8 cellular contexts compared by ENCODE assay signal in genomic region chr11:5808500-5809121, GRCh38. TPM values are rescaled to one million over a fixed set of nuclear protein-coding genes. Genes with fewer than 3 reads are reported as not detected.
DNase-seq lines count a peak whose midpoint lies in the region; ATAC-seq, FAIRE-seq and TF ChIP-seq lines count a peak whose summit lies in the region.

Gene OR52N2, plus strand, starts transcription at chr11:5808924. Its CDS starts 11,412 bp downstream, at chr11:5820336.

- ATAC-seq in GM18520 (IDR thresholded peaks at IDR 0.05; ENCODE audit: unreplicated experiment) (peak; percentile 88), HG03066 (IDR thresholded peaks at IDR 0.05; ENCODE audit: low read depth, unreplicated experiment) (peak; percentile 96)
- peak; percentile 91 for ATAC-seq in activated CD8-positive, alpha-beta T cell treated with anti-CD3 and anti-CD28 coated beads for 36 hours

- peak within 1 kb of the TSS; percentile 10; the same call in 1 of the 2 replicates for H3K18ac ChIP-seq in H1 (ENCODE audit: extremely low read depth, low read length)

- POLR2A ChIA-PET in activated CD8-positive, alpha-beta T cell treated with anti-CD3 and anti-CD28 coated beads for 36 hours (lab: Charles Lee), result no interaction called here
- POLR2A ChIA-PET in H1 (lab: Charles Lee; ENCODE audit: partially characterized antibody), result no interaction called here

- no peaks in the 10 kb centered on the region for H3K79me2 ChIP-seq in H1 (ENCODE audit: control insufficient read depth in 1 of 2, insufficient read depth in 2 of 2, low read length in 2 of 2)

- H3K27ac ChIP-seq in H1 (ENCODE audit: low read depth, low read length), result no peak within 1 kb of the TSS

- DNase-seq in AG09309 (ENCODE audit: low read depth) (peak; percentile 29), NCI-H524 (lab: John Stamatoyannopoulos, UW) (peak; percentile 18 to 58), H1 (ENCODE audit: low read depth in 1 of 2, low spot score in 2 of 2) (peak in 1 of 2 experiments; percentile 85), mesothelial cell of epicardium (ENCODE audit: low spot score in 2 of 2, unreplicated experiment in 2 of 2) (peak in 1 of 2 experiments; percentile 78)
- peak; percentile 79 for DNase-seq in activated CD8-positive, alpha-beta T cell treated with anti-CD3 and anti-CD28 coated beads for 36 hours
- DNase-seq in stimulated activated CD8-positive, alpha-beta memory T cell treated with anti-CD3 and anti-CD28 coated beads, Interleukin-15, amount 100 ng/mL, for 24 hours (ENCODE audit: low read depth), result peak; percentile 35

- no peak within 1 kb of the TSS for H2BK20ac ChIP-seq in H1 (ENCODE audit: low read length)

- no peak for TF ChIP-seq EP300 in H1 (IDR thresholded peaks at IDR 0.05; ENCODE audit: borderline replicate concordance in 1 of 2, low read depth in 2 of 2, low read length in 2 of 2)

- peak within 1 kb of the TSS; percentile 16; the same call in 1 of the 2 replicates for H4K8ac ChIP-seq in H1 (ENCODE audit: extremely low read depth, insufficient read depth, low read length)

- H4K20me1 ChIP-seq in H1 (replicated peaks in 1 of 2; ENCODE audit: control insufficient read depth in 1 of 2, insufficient read depth in 2 of 2, low read length in 2 of 2), result no peaks in the 10 kb centered on the region

- H2BK120ac ChIP-seq in H1 (replicated peaks; ENCODE audit: low read depth, low read length), result no peak within 1 kb of the TSS

- no peak for TF ChIP-seq POLR2A in H1 (IDR thresholded peaks at IDR 0.05; ENCODE audit: control extremely low read depth in 1 of 2, low read depth in 2 of 2, low read length in 2 of 2)

- H3K4me2 ChIP-seq in H1 (ENCODE audit: insufficient read depth in 1 of 2, low read depth in 2 of 2, low read length in 2 of 2), result peak within 1 kb of the TSS; percentile 75 to 83

- peak within 1 kb of the TSS; percentile 83; the same call in 1 of the 2 replicates for H2BK12ac ChIP-seq in H1 (ENCODE audit: low read depth, low read length)

- peak within 1 kb of the TSS in 3 of 4 experiments; percentile 54 to 64 (median 58); a peak in 6 of 7 replicates for H3K9ac ChIP-seq in H1 (replicated peaks in 1 of 4; ENCODE audit: extremely low read depth in 1 of 4, low read depth in 3 of 4, low read length in 3 of 4)

- WGBS in H1 (ENCODE audit: extremely low coverage in 1 of 2, insufficient coverage in 1 of 2, insufficient read length in 1 of 2, insufficient replicate concordance in 2 of 2, low coverage in 1 of 2, low lambda C conversion rate in 2 of 2, missing lambda C conversion rate in 1 of 2), 2 experiments, result 4% methylated on average over 24 of the region's 24 CpGs; no CpG with 5 or more reads in 1 of the 2 experiments

- no peak within 1 kb of the TSS for H3K14ac ChIP-seq in H1 (ENCODE audit: insufficient read length)

- peaks cover 15% of the 10 kb centered on the region for H3K27me3 Mint-ChIP-seq in activated CD8-positive, alpha-beta T cell treated with anti-CD3 and anti-CD28 coated beads for 36 hours
- H3K27me3 Mint-ChIP-seq in mesothelial cell of epicardium (ENCODE audit: low read depth), result peaks cover 8% of the 10 kb centered on the region

- H3K23me2 ChIP-seq in H1 (ENCODE audit: low read depth, low read length), result peaks cover 5% of the 10 kb centered on the region; the same call in 1 of the 2 replicates

- no peak within 1 kb of the TSS for H3K4ac ChIP-seq in H1 (replicated peaks; ENCODE audit: insufficient read length, low read depth, low read length)

- intact Hi-C loops in activated CD8-positive, alpha-beta T cell treated with anti-CD3 and anti-CD28 coated beads for 36 hours (cut with micrococcal nuclease), result loop anchor here (1.0 to 10.0 kb wide), 3 partner anchors 116 to 684 kb away; no protein-coding TSS in a partner anchor

- TF ChIP-seq CTCF in AG09309 (IDR thresholded peaks at IDR 0.05; ENCODE audit: control insufficient read depth, insufficient read depth, low read depth, low read length, missing control alignments) (peak; percentile 83), H1 (IDR thresholded peaks at IDR 0.05; ENCODE audit: control extremely low read depth in 1 of 3, insufficient read depth in 1 of 3, low read depth in 1 of 3, low read length in 3 of 3) (peak; percentile 71 to 93 (median 76)), mesothelial cell of epicardium (IDR thresholded peaks at IDR 0.05; ENCODE audit: unreplicated experiment) (peak; percentile 60)
- TF ChIP-seq CTCF in activated CD8-positive, alpha-beta T cell treated with anti-CD3 and anti-CD28 coated beads for 36 hours (IDR thresholded peaks at IDR 0.05), result peak; percentile 74

- peak within 1 kb of the TSS; percentile 98 for H2AFZ ChIP-seq in H1 (ENCODE audit: low read length)

- no peak within 1 kb of the TSS for H2AK5ac ChIP-seq in H1 (ENCODE audit: low read depth, low read length)

- H3K56ac ChIP-seq in H1 (replicated peaks; ENCODE audit: insufficient read length, low read depth, low read length), result no peak within 1 kb of the TSS

- peaks cover 6% of the 10 kb centered on the region for H3K4me1 Mint-ChIP-seq in activated CD8-positive, alpha-beta T cell treated with anti-CD3 and anti-CD28 coated beads for 36 hours (ENCODE audit: low read depth)
- H3K4me1 Mint-ChIP-seq in mesothelial cell of epicardium, result peaks cover 9% of the 10 kb centered on the region

- no peak within 1 kb of the TSS for H3K23ac ChIP-seq in H1 (ENCODE audit: insufficient read length)

- H4K5ac ChIP-seq in H1 (ENCODE audit: insufficient read length, low read depth, low read length), result no peak within 1 kb of the TSS

- no peak within 1 kb of the TSS for H4K91ac ChIP-seq in H1 (replicated peaks; ENCODE audit: insufficient read length, low read length)

- CTCF ChIA-PET in activated CD8-positive, alpha-beta T cell treated with anti-CD3 and anti-CD28 coated beads for 36 hours (lab: Charles Lee), result interaction anchor here (0.9 to 2.0 kb wide), 5 partner anchors 10 to 332 kb away, joined by 3 to 13 read pairs (median 5); partner anchors contain the start of gene TRIM5
- CTCF ChIA-PET in H1 (lab: Charles Lee; ENCODE audit: partially characterized antibody), result interaction anchor here (0.7 to 1.7 kb wide), 7 partner anchors 13 to 342 kb away, joined by 3 to 7 read pairs (median 4); no protein-coding TSS in a partner anchor

- H3K36me3 Mint-ChIP-seq in activated CD8-positive, alpha-beta T cell treated with anti-CD3 and anti-CD28 coated beads for 36 hours (ENCODE audit: low read depth), result no peaks in the 10 kb centered on the region
- H3K36me3 Mint-ChIP-seq in mesothelial cell of epicardium, result no peaks in the 10 kb centered on the region

- no peaks in the 10 kb centered on the region for H3K36me3 ChIP-seq in H1 (ENCODE audit: control insufficient read depth in 2 of 4, insufficient read depth in 4 of 4, low read length in 3 of 4)

- H3K4me1 ChIP-seq in H1 (replicated peaks in 1 of 4; ENCODE audit: control insufficient read depth in 3 of 4, insufficient read depth in 4 of 4, low read length in 3 of 4), result peaks cover 0 to 7% (median 1%) of the 10 kb centered on the region in 4 experiments; a peak in 2 of 7 replicates

- H3K27me3 ChIP-seq in H1 (replicated peaks in 1 of 4; ENCODE audit: control insufficient read depth in 3 of 4, extremely low read depth in 1 of 4, insufficient read depth in 3 of 4, low read length in 3 of 4), result no peaks in the 10 kb centered on the region

- H3K4me3 Mint-ChIP-seq in activated CD8-positive, alpha-beta T cell treated with anti-CD3 and anti-CD28 coated beads for 36 hours, result peak within 1 kb of the TSS; percentile 85
- peak within 1 kb of the TSS; percentile 77 for H3K4me3 Mint-ChIP-seq in mesothelial cell of epicardium

- peak; percentile 94 to 95 for TF ChIP-seq RAD21 in H1 (IDR thresholded peaks at IDR 0.05 in 1 of 2, conservative IDR thresholded peaks at IDR 0.05 in 1 of 2; ENCODE audit: low read depth in 2 of 2, low read length in 2 of 2)

- peak; percentile 97 for FAIRE-seq in H1 (lab: Jason Lieb, UNC)

- H3K4me3 ChIP-seq in AG09309 (ENCODE audit: control insufficient read depth, low read depth, low read length) (peak within 1 kb of the TSS; percentile 34), H1 (ENCODE audit: extremely low read depth in 1 of 4, insufficient read depth in 2 of 4, low read depth in 3 of 4, low read length in 4 of 4) (peak within 1 kb of the TSS; percentile 53 to 76 (median 73); a peak in 7 of 8 replicates)

- no peaks in the 10 kb centered on the region for H3K79me1 ChIP-seq in H1 (ENCODE audit: low read depth, low read length)

- peak within 1 kb of the TSS; percentile 57 for H3K27ac Mint-ChIP-seq in activated CD8-positive, alpha-beta T cell treated with anti-CD3 and anti-CD28 coated beads for 36 hours
- no peak within 1 kb of the TSS for H3K27ac Mint-ChIP-seq in mesothelial cell of epicardium

- H2BK15ac ChIP-seq in H1 (ENCODE audit: low read length), result no peak within 1 kb of the TSS

- peak within 1 kb of the TSS; percentile 18; the same call in 1 of the 2 replicates for H2BK5ac ChIP-seq in H1 (ENCODE audit: low read depth, low read length)

- no peaks in the 10 kb centered on the region for H3K9me3 ChIP-seq in H1 (ENCODE audit: insufficient read depth in 2 of 2, low read depth in 1 of 2, low read length in 1 of 2)

- peaks cover 5% of the 10 kb centered on the region for H3K9me3 Mint-ChIP-seq in activated CD8-positive, alpha-beta T cell treated with anti-CD3 and anti-CD28 coated beads for 36 hours
- H3K9me3 Mint-ChIP-seq in mesothelial cell of epicardium, result peaks cover 8% of the 10 kb centered on the region

TF ChIP-seq in H1, 55 proteins besides CTCF, POLR2A, EP300 and RAD21 (continues in another document):
- TF ChIP-seq MAX (IDR thresholded peaks at IDR 0.05), result no peak; the same call in 1 of the 2 replicates
- TF ChIP-seq CBX8 (IDR thresholded peaks at IDR 0.05; ENCODE audit: borderline replicate concordance, low read depth, low read length), result no peak
- TF ChIP-seq POU5F1 (IDR thresholded peaks at IDR 0.05; ENCODE audit: low read depth, low read length), result no peak
- TF ChIP-seq PHF8 (conservative IDR thresholded peaks at IDR 0.05; ENCODE audit: low read depth, low read length), result peak; percentile 44; the same call in 1 of the 2 replicates
- peak; percentile 95 for TF ChIP-seq KDM5A (IDR thresholded peaks at IDR 0.05; ENCODE audit: low read length)
- peak; percentile 76 for TF ChIP-seq ASH2L (IDR thresholded peaks at IDR 0.05; ENCODE audit: low read length)

RNA-seq across cellular contexts. Expression of gene OR52N2, which starts in this region (rescaled TPM):
- not detected for total RNA-seq in activated CD8-positive, alpha-beta T cell treated with anti-CD3 and anti-CD28 coated beads for 36 hours
- 0.33 and 0.39 TPM in 2 replicates for total RNA-seq in H1 (2021; fragmentation: NEBNext Ultra II Directional; extraction: Animal tissue kit (Norgen Biotek cat#: 25700))
- 3.8 and 4.8 TPM in 2 replicates for polyA plus RNA-seq in H1 (2011; rRNA removed)
- 1.7 TPM for polyA plus RNA-seq in H1 (2011; cell fraction: cytosol; rRNA removed)
- polyA plus RNA-seq in H1 (2011; cell fraction: nucleus; rRNA removed), result 1.7 TPM
- 0.48 to 1.0 TPM (median 0.60 TPM) in 4 replicates for polyA plus RNA-seq in H1 (2012, experiment 1 of 2)
- polyA plus RNA-seq in H1 (2012, experiment 2 of 2), result not detected
- 0.49 TPM for polyA plus RNA-seq in H1 (2013, experiment 1 of 2)
- 0.22 TPM for polyA plus RNA-seq in H1 (2013, experiment 2 of 2)
- 1.5 and 2.8 TPM in 2 replicates for polyA minus RNA-seq in H1 (2011; rRNA and poly(A)+ RNA removed)
- not detected for polyA minus RNA-seq in H1 (2011; cell fraction: cytosol; rRNA and poly(A)+ RNA removed)
- polyA minus RNA-seq in H1 (2011; cell fraction: nucleus; rRNA and poly(A)+ RNA removed), result 0.60 TPM
- not detected in 3 replicates for total RNA-seq in mesothelial cell of epicardium

Comparison
In these comparisons a context has a peak if more than half of its experiments do, and no peak if none do; other contexts are left out.
1. Peak in DNase-seq and ATAC-seq in activated CD8-positive, alpha-beta T cell treated with anti-CD3 and anti-CD28 coated beads for 36 hours; RNA of the gene not detected or under 1 TPM.